Comparison of ENCODE assay signal across 26 cellular contexts in the genomic region with DNA sequence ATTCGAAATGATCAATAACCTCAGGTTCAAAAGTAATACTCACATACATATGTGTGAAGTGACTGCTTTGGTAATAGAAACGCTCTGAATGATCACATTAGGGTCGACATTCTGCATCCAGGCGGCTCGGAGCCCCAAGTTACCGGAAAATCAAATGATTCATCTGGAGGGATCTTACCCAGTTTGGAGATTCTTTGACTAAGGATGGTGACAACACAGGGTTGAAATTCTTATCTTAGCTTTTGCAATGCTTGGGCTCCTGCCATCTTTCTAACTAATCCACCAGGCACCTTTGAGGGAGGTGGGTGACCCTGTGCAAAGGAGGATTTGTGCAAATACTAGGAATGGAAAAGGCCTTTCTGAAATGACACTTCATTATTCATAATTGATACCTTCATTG. TPM values are rescaled to one million over a fixed set of nuclear protein-coding genes. Genes with fewer than 3 reads are reported as not detected.
"Had no signal": no experiment of that assay in that cellular context is flagged by ENCODE, and none has a peak within 500 bp of the region (broad histone marks: within the 10 kb centered on the region; RNA-seq: fewer than 3 reads in every experiment).

No MANE protein-coding gene starts in this region.

- H2AFZ ChIP-seq: hepatocyte had no signal

- DNase-seq: islet precursor cell; left ventricle myocardium inferior; mesendoderm; midbrain; mucosa of descending colon; naive thymus-derived CD4-positive, alpha-beta T cell; ovary; right lobe of liver; stimulated activated CD4-positive, alpha-beta T cell treated with anti-CD3 and anti-CD28 coated beads, Interleukin-4, amount 100 ng/mL, for 24 hours; stimulated activated naive CD4-positive, alpha-beta T cell; uterus had no signal

- H3K9me3 ChIP-seq: ovary, suprapubic skin, uterus had no signal

- H3K4me1 ChIP-seq: left ventricle myocardium inferior, right atrium auricular region, right lobe of liver, uterus had no signal

- H3K36me3 ChIP-seq: left ventricle myocardium inferior, ovary, right atrium auricular region, right lobe of liver, suprapubic skin, tibial nerve, uterus had no signal

- H3K4me2 ChIP-seq: hepatocyte, smooth muscle cell had no signal

- H3K27ac ChIP-seq: hepatocyte, left ventricle myocardium inferior, ovary, right atrium auricular region, right lobe of liver, suprapubic skin, tibial nerve, uterus had no signal

- H3K79me2 ChIP-seq: hepatocyte had no signal

- H3K4me3 ChIP-seq: hepatocyte, left ventricle myocardium inferior, lung, mucosa of descending colon, ovary, right atrium auricular region, right lobe of liver, smooth muscle cell, suprapubic skin, tibial nerve, uterus had no signal

- H3K27me3 ChIP-seq: ovary, right lobe of liver had no signal

- ATAC-seq: mucosa of descending colon; naive thymus-derived CD4-positive, alpha-beta T cell; right lobe of liver; stimulated activated effector memory CD8-positive, alpha-beta T cell treated with anti-CD3 and anti-CD28 coated beads, Interleukin-12 subunit alpha, Interleukin-12 subunit beta, amount 100 ng/mL, for 72 hours had no signal

RNA-seq across cellular contexts. Expression of a gene that starts 10.8 kb away (rescaled TPM):
- total RNA-seq: hepatocyte; left ventricle myocardium inferior; lung; mucosa of descending colon; myocyte; naive thymus-derived CD4-positive, alpha-beta T cell; natural killer cell treated with Interleukin-12 subunit alpha and Interleukin-12 subunit beta and Interleukin-15 and Interleukin-18, amount 100 ng/mL, for 72 hours; omental fat pad; ovary; progenitor cell of endocrine pancreas; renal cortical epithelial cell; right atrium auricular region; right lobe of liver; skeletal muscle tissue; smooth muscle cell; subcutaneous adipose tissue; tibial nerve; ureter; uterus had no signal
- polyA plus RNA-seq: naive thymus-derived CD4-positive, alpha-beta T cell; ovary; smooth muscle cell had no signal
